ENCODE assay signal across 1 cellular context in genomic region chr1:31040038-31040437, GRCh38.
A peak's percentile ranks its signal among the peaks of the same experiment; 100 is the strongest.
TF ChIP-seq lines count a peak whose summit lies in the region.

No MANE protein-coding gene starts in this region.

TF ChIP-seq in HepG2, 621 proteins besides CTCF, POLR2A, EP300 and RAD21 (continued from another document):
- TF ChIP-seq ZBTB40 (IDR thresholded peaks at IDR 0.05) (no peak), ZBTB40 (CRISPR knock-in tag; IDR thresholded peaks at IDR 0.05) (peak; percentile 36; the same call in 1 of the 2 replicates), ZNF7 (CRISPR knock-in tag; IDR thresholded peaks at IDR 0.05) (no peak), TCF7 (IDR thresholded peaks at IDR 0.05; ENCODE audit: low read depth) (peak; percentile 28; the same call in 1 of the 2 replicates), ZNF816 (CRISPR knock-in tag; IDR thresholded peaks at IDR 0.05; ENCODE audit: borderline replicate concordance) (no peak), ZNF318 (CRISPR knock-in tag; IDR thresholded peaks at IDR 0.05) (no peak), SOX5 (CRISPR knock-in tag; IDR thresholded peaks at IDR 0.05; ENCODE audit: borderline replicate concordance) (peak; percentile 18; the same call in 1 of the 2 replicates), FOXA1 (IDR thresholded peaks at IDR 0.05) (no peak), FOXA1 (CRISPR knock-in tag; IDR thresholded peaks at IDR 0.05) (peak; percentile 23; the same call in 1 of the 2 replicates), ZBTB33 (CRISPR knock-in tag; IDR thresholded peaks at IDR 0.05) (peak; percentile 45; the same call in 1 of the 2 replicates), MED1 (CRISPR knock-in tag; IDR thresholded peaks at IDR 0.05) (peak; percentile 23; the same call in 1 of the 2 replicates), REST (IDR thresholded peaks at IDR 0.05; ENCODE audit: borderline replicate concordance in 1 of 2, low read depth in 1 of 2, low read length in 2 of 2) (no peak), PCBP2 (optimal IDR thresholded peaks at IDR 0.05; ENCODE audit: low read depth, low read length, poor library complexity, severe bottlenecking) (no peak), TFAP4 (IDR thresholded peaks at IDR 0.05; ENCODE audit: borderline replicate concordance, low read depth) (no peak), SAP130 (CRISPR knock-in tag; IDR thresholded peaks at IDR 0.05; ENCODE audit: low read depth) (peak; percentile 49)
